Comparison of ENCODE assay signal across 1 cellular context in genomic region chr5:132473019-132473531, GRCh38.
TF ChIP-seq lines count a peak whose summit lies in the region.

No MANE protein-coding gene starts in this region.

TF ChIP-seq in K562, 482 proteins besides CTCF, POLR2A, EP300 and RAD21 (continued from another document):
- TF ChIP-seq, protein P1, sequence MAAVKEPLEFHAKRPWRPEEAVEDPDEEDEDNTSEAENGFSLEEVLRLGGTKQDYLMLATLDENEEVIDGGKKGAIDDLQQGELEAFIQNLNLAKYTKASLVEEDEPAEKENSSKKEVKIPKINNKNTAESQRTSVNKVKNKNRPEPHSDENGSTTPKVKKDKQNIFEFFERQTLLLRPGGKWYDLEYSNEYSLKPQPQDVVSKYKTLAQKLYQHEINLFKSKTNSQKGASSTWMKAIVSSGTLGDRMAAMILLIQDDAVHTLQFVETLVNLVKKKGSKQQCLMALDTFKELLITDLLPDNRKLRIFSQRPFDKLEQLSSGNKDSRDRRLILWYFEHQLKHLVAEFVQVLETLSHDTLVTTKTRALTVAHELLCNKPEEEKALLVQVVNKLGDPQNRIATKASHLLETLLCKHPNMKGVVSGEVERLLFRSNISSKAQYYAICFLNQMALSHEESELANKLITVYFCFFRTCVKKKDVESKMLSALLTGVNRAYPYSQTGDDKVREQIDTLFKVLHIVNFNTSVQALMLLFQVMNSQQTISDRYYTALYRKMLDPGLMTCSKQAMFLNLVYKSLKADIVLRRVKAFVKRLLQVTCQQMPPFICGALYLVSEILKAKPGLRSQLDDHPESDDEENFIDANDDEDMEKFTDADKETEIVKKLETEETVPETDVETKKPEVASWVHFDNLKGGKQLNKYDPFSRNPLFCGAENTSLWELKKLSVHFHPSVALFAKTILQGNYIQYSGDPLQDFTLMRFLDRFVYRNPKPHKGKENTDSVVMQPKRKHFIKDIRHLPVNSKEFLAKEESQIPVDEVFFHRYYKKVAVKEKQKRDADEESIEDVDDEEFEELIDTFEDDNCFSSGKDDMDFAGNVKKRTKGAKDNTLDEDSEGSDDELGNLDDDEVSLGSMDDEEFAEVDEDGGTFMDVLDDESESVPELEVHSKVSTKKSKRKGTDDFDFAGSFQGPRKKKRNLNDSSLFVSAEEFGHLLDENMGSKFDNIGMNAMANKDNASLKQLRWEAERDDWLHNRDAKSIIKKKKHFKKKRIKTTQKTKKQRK (IDR thresholded peaks at IDR 0.05; ENCODE audit: borderline replicate concordance, low read depth, low read length): no peak
- peak; percentile 86 for TF ChIP-seq HDAC2 (IDR thresholded peaks at IDR 0.05)
- peak; percentile 80 for TF ChIP-seq CBX1 (IDR thresholded peaks at IDR 0.05; ENCODE audit: low read depth)
- TF ChIP-seq BRF1 (IDR thresholded peaks at IDR 0.05; ENCODE audit: borderline replicate concordance, extremely low read depth, insufficient read length): no peak
- peak; percentile 34; the same call in 1 of the 2 replicates for TF ChIP-seq PTBP1 (IDR thresholded peaks at IDR 0.05; ENCODE audit: low read depth, low read length)
- no peak for TF ChIP-seq NELFE (IDR thresholded peaks at IDR 0.05; ENCODE audit: insufficient read depth, insufficient read length)
- peak; percentile 99 for TF ChIP-seq BCOR (IDR thresholded peaks at IDR 0.05)
- TF ChIP-seq KDM1A (IDR thresholded peaks at IDR 0.05): peak; percentile 86 to 91
- peak; percentile 96 for TF ChIP-seq SMARCA5 (IDR thresholded peaks at IDR 0.05)
- TF ChIP-seq ZSCAN32 (CRISPR knock-in tag; IDR thresholded peaks at IDR 0.05): no peak
- TF ChIP-seq RBM25 (IDR thresholded peaks at IDR 0.05; ENCODE audit: low read depth, low read length, severe bottlenecking): peak; percentile 98
- TF ChIP-seq HDAC1 (IDR thresholded peaks at IDR 0.05): 0 out of 4 replicates have a peak, but pooled peaks of 1 of the 2 experiments have one; percentile 19
- peak; percentile 42 for TF ChIP-seq PHF20 (IDR thresholded peaks at IDR 0.05; ENCODE audit: partially characterized antibody)
- TF ChIP-seq RCOR1 (IDR thresholded peaks at IDR 0.05; ENCODE audit: borderline replicate concordance in 1 of 2, low read depth in 2 of 2, low read length in 2 of 2): peak in 1 of 2 experiments; percentile 85; a peak in 2 of 4 replicates
